ENCODE assay signal across 30 cellular contexts in genomic region chr3:70127192-70127591, GRCh38.
"Had no signal": no experiment of that assay in that cellular context is flagged by ENCODE, and none has a peak within 500 bp of the region (broad histone marks: within the 10 kb centered on the region; RNA-seq: fewer than 3 reads in every experiment).

No MANE protein-coding gene starts in this region.

- H3K27me3 ChIP-seq: adrenal gland, ascending aorta, body of pancreas, brain microvascular endothelial cell, breast epithelium, cardiac muscle cell, colonic mucosa had no signal

- H3K9me3 ChIP-seq: adrenal gland, ascending aorta, body of pancreas, breast epithelium, colonic mucosa had no signal

- H3K4me3 ChIP-seq: adrenal gland, ascending aorta, body of pancreas, breast epithelium, cardiac muscle cell, colonic mucosa had no signal

- ATAC-seq: activated naive CD4-positive, alpha-beta T cell treated with anti-CD3 and anti-CD28 coated beads, Interleukin-2, amount 50 U/mL, for 72 hours; activated naive CD8-positive, alpha-beta T cell treated with anti-CD3 and anti-CD28 coated beads, Interleukin-2, amount 50 U/mL, for 24 hours; activated T-cell treated with anti-CD3 and anti-CD28 coated beads, Interleukin-2, amount 50 U/mL, for 72 hours; activated T-helper 17 cell treated with anti-CD3 and anti-CD28 coated beads, Interleukin-2, amount 50 U/mL, for 72 hours; body of pancreas had no signal

- DNase-seq: activated effector memory CD4-positive, alpha-beta T cell treated with anti-CD3 and anti-CD28 coated beads, Interleukin-2, amount 50 U/mL, for 16 hours; activated effector memory CD4-positive, alpha-beta T cell treated with Interleukin-2 at 50 U/mL for 16 hours; activated gamma-delta T cell; activated gamma-delta T cell treated with Interleukin-2 at 50 U/mL for 16 hours; activated naive CD4-positive, alpha-beta T cell; activated naive CD4-positive, alpha-beta T cell treated with anti-CD3 and anti-CD28 coated beads for 36 hours; activated naive CD4-positive, alpha-beta T cell treated with anti-CD3 and anti-CD28 coated beads, Interleukin-2, amount 10 ng/mL, durations not matched to agents 7 days and 5 days; activated naive CD4-positive, alpha-beta T cell treated with anti-CD3 and anti-CD28 coated beads, Interleukin-2, amount 50 U/mL, for 16 hours; activated naive CD4-positive, alpha-beta T cell treated with Interleukin-2 at 50 U/mL for 16 hours; activated naive CD8-positive, alpha-beta T cell treated with anti-CD3 and anti-CD28 coated beads for 36 hours; activated naive CD8-positive, alpha-beta T cell treated with anti-CD3 and anti-CD28 coated beads, Interleukin-2, amount 10 ng/mL, durations not matched to agents 7 days and 5 days; activated naive CD8-positive, alpha-beta T cell treated with anti-CD3 and anti-CD28 coated beads, Interleukin-2, amount 50 U/mL, for 24 hours; activated T-cell treated with anti-CD3 and anti-CD28 coated beads, Interleukin-2, amount 50 U/mL, for 48 hours; activated T-cell treated with anti-CD3 and anti-CD28 coated beads, Interleukin-2, amount 50 U/mL, for 72 hours; adrenal gland; amniotic stem cell; amygdala; anterior cingulate cortex; aorta; body of pancreas; brain microvascular endothelial cell; caudate nucleus; central memory CD4-positive, alpha-beta T cell; cerebellar nuclear complex; colonic mucosa had no signal

- H3K27ac ChIP-seq: adrenal gland, ascending aorta, body of pancreas, brain microvascular endothelial cell, breast epithelium, cardiac muscle cell, colonic mucosa had no signal

- H3K4me1 ChIP-seq: adrenal gland, ascending aorta, body of pancreas, breast epithelium, colonic mucosa had no signal

- H3K36me3 ChIP-seq: adrenal gland, ascending aorta, brain microvascular endothelial cell, breast epithelium, cardiac muscle cell, colonic mucosa had no signal
